Comparison of ENCODE assay signal across 10 cellular contexts in genomic region chr10:22765660-22766547, GRCh38. TPM values are rescaled to one million over a fixed set of nuclear protein-coding genes. Genes with fewer than 3 reads are reported as not detected.
A peak's percentile ranks its signal among the peaks of the same experiment; 100 is the strongest.
DNase-seq lines count a peak whose midpoint lies in the region; ATAC-seq and TF ChIP-seq lines count a peak whose summit lies in the region.
"Had no signal": no experiment of that assay in that cellular context is flagged by ENCODE, and none has a peak within 500 bp of the region (broad histone marks: within the 10 kb centered on the region; RNA-seq: fewer than 3 reads in every experiment).

No MANE protein-coding gene starts in this region.

- H3K4me3 ChIP-seq in OCI-LY7 (ENCODE audit: low read depth, low read length, poor library complexity, severe bottlenecking) (peak overlapping the region; percentile 31), A673 (ENCODE audit: low read depth, low read length, poor library complexity, severe bottlenecking) (no peak overlapping the region), Caco-2 (ENCODE audit: low read depth, low read length) (no peak overlapping the region)

- POLR2A ChIA-PET in OCI-LY7 (lab: Charles Lee), result interaction anchor here (0.7 to 1.5 kb wide), 3 partner anchors 9 to 166 kb away, joined by 3 to 5 read pairs (median 5); no protein-coding TSS in a partner anchor
- POLR2A ChIA-PET in A673 (lab: Charles Lee; ENCODE audit: low non-redundant PET), result no interaction called here
- POLR2A ChIA-PET in Caco-2 (lab: Charles Lee), result no interaction called here

- no peaks in the 10 kb centered on the region for H3K79me2 ChIP-seq in OCI-LY7 (ENCODE audit: insufficient read depth, low read depth, low read length)

- BruUV-seq in OCI-LY7 (replicated peaks; lab: Mats Ljungman, UMichigan) (no TSS peak), A673 (replicated peaks; lab: Mats Ljungman, UMichigan) (no TSS peak), Caco-2 (replicated peaks; lab: Mats Ljungman, UMichigan) (no TSS peak)

- peak overlapping the region; percentile 58 for H3K4me2 ChIP-seq in OCI-LY7 (ENCODE audit: low read length)

- no peak overlapping the region for H3K4me3 Mint-ChIP-seq in activated T-helper 1 cell treated with anti-CD3 and anti-CD28 coated beads, Interleukin-12 subunit alpha, Interleukin-12 subunit beta, Interleukin-2, Interleukin-4 antibody, amounts not matched to agents 30 ng/mL and 10 ng/mL and 1 ng/mL, durations not matched to agents 14 hours and 24 hours and 36 hours
- no peak overlapping the region for H3K4me3 Mint-ChIP-seq in Caco-2 (ENCODE audit: unreplicated experiment)
- H3K4me3 Mint-ChIP-seq: activated CD4-positive, alpha-beta T cell treated with anti-CD3 and anti-CD28 coated beads, Interleukin-2, amount 10 ng/mL, durations not matched to agents 7 days and 5 days had no signal

- intact Hi-C loops in OCI-LY7 (cut with micrococcal nuclease; ENCODE audit: unreplicated experiment) (loop anchor here (5.0 kb wide), 1 partner anchor 134 kb away; no protein-coding TSS in a partner anchor), left colon (cut with DNase I, micrococcal nuclease) (no loop called here), A673 (cut with micrococcal nuclease; ENCODE audit: unreplicated experiment) (loop anchor here (10.0 kb wide), 1 partner anchor 61 kb away; no protein-coding TSS in a partner anchor), Caco-2 (cut with micrococcal nuclease; ENCODE audit: unreplicated experiment) (loop anchor here (10.0 kb wide), 1 partner anchor 89 kb away; no protein-coding TSS in a partner anchor)
- intact Hi-C loops in activated T-helper 1 cell treated with anti-CD3 and anti-CD28 coated beads, Interleukin-12 subunit alpha, Interleukin-12 subunit beta, Interleukin-2, Interleukin-4 antibody, amounts not matched to agents 30 ng/mL and 10 ng/mL and 1 ng/mL, durations not matched to agents 14 hours and 24 hours and 36 hours (cut with micrococcal nuclease), result no loop called here

- H3K4me1 ChIP-seq in OCI-LY7 (ENCODE audit: insufficient read depth, low read length, poor library complexity, severe bottlenecking) (peaks cover 27% of the 10 kb centered on the region), A673 (ENCODE audit: insufficient read depth, low read length, poor library complexity, severe bottlenecking) (no peaks in the 10 kb centered on the region), Caco-2 (no peaks in the 10 kb centered on the region)

- no peaks in the 10 kb centered on the region for H3K36me3 ChIP-seq in OCI-LY7 (ENCODE audit: insufficient read depth, low read length)
- no peaks in the 10 kb centered on the region for H3K36me3 ChIP-seq in A673 (ENCODE audit: insufficient read depth, low read length, poor library complexity, severe bottlenecking)
- no peaks in the 10 kb centered on the region for H3K36me3 ChIP-seq in Caco-2 (ENCODE audit: control insufficient read depth, insufficient read depth, low read length)

- H3K9me3 ChIP-seq in OCI-LY7 (ENCODE audit: low read length) (no peaks in the 10 kb centered on the region; the same call in 1 of the 2 replicates), A673 (ENCODE audit: low read depth, low read length, poor library complexity, severe bottlenecking) (no peaks in the 10 kb centered on the region), Caco-2 (peaks cover 12% of the 10 kb centered on the region)

- H3K27me3 ChIP-seq in A673 (replicated peaks; ENCODE audit: insufficient read depth, low read depth, low read length, poor library complexity), result no peaks in the 10 kb centered on the region
- no peaks in the 10 kb centered on the region for H3K27me3 ChIP-seq in Caco-2 (replicated peaks; ENCODE audit: control insufficient read depth, insufficient read depth, low read length)

- H3K27me3 Mint-ChIP-seq in activated T-helper 1 cell treated with anti-CD3 and anti-CD28 coated beads, Interleukin-12 subunit alpha, Interleukin-12 subunit beta, Interleukin-2, Interleukin-4 antibody, amounts not matched to agents 30 ng/mL and 10 ng/mL and 1 ng/mL, durations not matched to agents 14 hours and 24 hours and 36 hours (ENCODE audit: insufficient read depth), result peaks cover 14% of the 10 kb centered on the region
- H3K27me3 Mint-ChIP-seq in Caco-2 (ENCODE audit: insufficient read depth, unreplicated experiment), result no peaks in the 10 kb centered on the region
- H3K27me3 Mint-ChIP-seq: activated CD4-positive, alpha-beta T cell treated with anti-CD3 and anti-CD28 coated beads, Interleukin-2, amount 10 ng/mL, durations not matched to agents 7 days and 5 days had no signal

- H3K9me2 ChIP-seq in OCI-LY7 (ENCODE audit: insufficient read depth, low read length), result no peaks in the 10 kb centered on the region

- peaks cover 10% of the 10 kb centered on the region for H3K9me3 Mint-ChIP-seq in activated T-helper 1 cell treated with anti-CD3 and anti-CD28 coated beads, Interleukin-12 subunit alpha, Interleukin-12 subunit beta, Interleukin-2, Interleukin-4 antibody, amounts not matched to agents 30 ng/mL and 10 ng/mL and 1 ng/mL, durations not matched to agents 14 hours and 24 hours and 36 hours
- H3K9me3 Mint-ChIP-seq in Caco-2 (ENCODE audit: unreplicated experiment), result peaks cover 20% of the 10 kb centered on the region

- H3K27ac Mint-ChIP-seq in activated T-helper 1 cell treated with anti-CD3 and anti-CD28 coated beads, Interleukin-12 subunit alpha, Interleukin-12 subunit beta, Interleukin-2, Interleukin-4 antibody, amounts not matched to agents 30 ng/mL and 10 ng/mL and 1 ng/mL, durations not matched to agents 14 hours and 24 hours and 36 hours, result no peak overlapping the region
- no peak overlapping the region for H3K27ac Mint-ChIP-seq in Caco-2 (ENCODE audit: unreplicated experiment)
- H3K27ac Mint-ChIP-seq: activated CD4-positive, alpha-beta T cell treated with anti-CD3 and anti-CD28 coated beads, Interleukin-2, amount 10 ng/mL, durations not matched to agents 7 days and 5 days had no signal

- DNase-seq in Ammon's horn (ENCODE audit: low spot score) (peak; percentile 38), OCI-LY7 (ENCODE audit: low spot score) (peak; percentile 76), left colon (no peak), A673 (ENCODE audit: low spot score) (no peak), Caco-2 (no peak)
- DNase-seq in activated T-helper 1 cell treated with anti-CD3 and anti-CD28 coated beads, Interleukin-12 subunit alpha, Interleukin-12 subunit beta, Interleukin-2, Interleukin-4 antibody, amounts not matched to agents 30 ng/mL and 10 ng/mL and 1 ng/mL, durations not matched to agents 14 hours and 24 hours and 36 hours (ENCODE audit: low spot score), result no peak
- DNase-seq: activated CD4-positive, alpha-beta T cell treated with anti-CD3 and anti-CD28 coated beads, Interleukin-2, amount 10 ng/mL, durations not matched to agents 7 days and 5 days; NK-92 treated with Interleukin-12 subunit alpha and Interleukin-12 subunit beta, amount 100 ng/mL, for 24 hours had no signal

- no peaks in the 10 kb centered on the region for H4K20me1 ChIP-seq in OCI-LY7 (ENCODE audit: insufficient read depth, low read length)

- no peaks in the 10 kb centered on the region for H3K36me3 Mint-ChIP-seq in activated T-helper 1 cell treated with anti-CD3 and anti-CD28 coated beads, Interleukin-12 subunit alpha, Interleukin-12 subunit beta, Interleukin-2, Interleukin-4 antibody, amounts not matched to agents 30 ng/mL and 10 ng/mL and 1 ng/mL, durations not matched to agents 14 hours and 24 hours and 36 hours (ENCODE audit: low read depth)
- no peaks in the 10 kb centered on the region for H3K36me3 Mint-ChIP-seq in Caco-2 (ENCODE audit: insufficient read depth, unreplicated experiment)

- no peak for TF ChIP-seq CTCF in OCI-LY7 (conservative IDR thresholded peaks at IDR 0.05; ENCODE audit: low read length)
- TF ChIP-seq CTCF in A673 (conservative IDR thresholded peaks at IDR 0.05; ENCODE audit: low read depth, low read length), result no peak
- no peak for TF ChIP-seq CTCF in Caco-2 (IDR thresholded peaks at IDR 0.05; ENCODE audit: insufficient read depth in 1 of 2, low read depth in 1 of 2, low read length in 1 of 2, severe bottlenecking in 1 of 2, unreplicated experiment in 1 of 2)

- H3K4me1 Mint-ChIP-seq in activated T-helper 1 cell treated with anti-CD3 and anti-CD28 coated beads, Interleukin-12 subunit alpha, Interleukin-12 subunit beta, Interleukin-2, Interleukin-4 antibody, amounts not matched to agents 30 ng/mL and 10 ng/mL and 1 ng/mL, durations not matched to agents 14 hours and 24 hours and 36 hours (ENCODE audit: low read depth), result no peaks in the 10 kb centered on the region
- peaks cover 22% of the 10 kb centered on the region for H3K4me1 Mint-ChIP-seq in Caco-2 (ENCODE audit: low read depth, unreplicated experiment)
- H3K4me1 Mint-ChIP-seq: activated CD4-positive, alpha-beta T cell treated with anti-CD3 and anti-CD28 coated beads, Interleukin-2, amount 10 ng/mL, durations not matched to agents 7 days and 5 days had no signal

- ATAC-seq in GM19324 (IDR thresholded peaks at IDR 0.05; ENCODE audit: low FRiP score, unreplicated experiment) (peak; percentile 74), HG02981 (IDR thresholded peaks at IDR 0.05; ENCODE audit: unreplicated experiment) (peak; percentile 56), left colon (no peak)

- H2AFZ ChIP-seq in OCI-LY7 (ENCODE audit: low read length), result peak overlapping the region; percentile 78

- CTCF ChIA-PET in OCI-LY7 (lab: Charles Lee; ENCODE audit: unreplicated experiment) (no interaction called here), A673 (lab: Charles Lee) (no interaction called here), Caco-2 (lab: Charles Lee) (no interaction called here)

- peak overlapping the region; percentile 68 for H3K27ac ChIP-seq in OCI-LY7 (ENCODE audit: low read depth, low read length, poor library complexity, severe bottlenecking)
- H3K27ac ChIP-seq in A673 (ENCODE audit: low read depth, low read length, poor library complexity, severe bottlenecking), result no peak overlapping the region

RNA-seq across cellular contexts. Expression of gene PIP4K2A, which starts 51.5 kb away (rescaled TPM):
- total RNA-seq in OCI-LY7 (2014; rRNA removed; shearing (Covaris generic)), result 32.5 and 37.9 TPM in 2 replicates
- 42.6 and 43.3 TPM in 2 replicates for total RNA-seq in OCI-LY7 (2022)
- total RNA-seq in left colon, result 10 to 100 TPM; 11.3 to 16.8 TPM
- 92.7 and 104 TPM in 2 replicates for total RNA-seq in activated T-helper 1 cell treated with anti-CD3 and anti-CD28 coated beads, Interleukin-12 subunit alpha, Interleukin-12 subunit beta, Interleukin-2, Interleukin-4 antibody, amounts not matched to agents 30 ng/mL and 10 ng/mL and 1 ng/mL, durations not matched to agents 14 hours and 24 hours and 36 hours
- total RNA-seq in A673 (2021), result 18.3 and 19.8 TPM in 2 replicates
- total RNA-seq in Caco-2 (2022), result 25.2 and 26.9 TPM in 2 replicates

Comparison
In these comparisons a context has a peak if more than half of its experiments do, and no peak if none do; other contexts are left out.
1. DNase-seq: peak in Ammon's horn (single experiment) and OCI-LY7 (single experiment); none in left colon (0 of 2), activated T-helper 1 cell treated with anti-CD3 and anti-CD28 coated beads, Interleukin-12 subunit alpha, Interleukin-12 subunit beta, Interleukin-2, Interleukin-4 antibody, amounts not matched to agents 30 ng/mL and 10 ng/mL and 1 ng/mL, durations not matched to agents 14 hours and 24 hours and 36 hours (single experiment), A673 (single experiment) and Caco-2 (0 of 2).
2. intact Hi-C loops: an anchor here in OCI-LY7 (5.0 kb wide), A673 (10.0 kb wide) and Caco-2 (10.0 kb wide); none called in left colon and activated T-helper 1 cell treated with anti-CD3 and anti-CD28 coated beads, Interleukin-12 subunit alpha, Interleukin-12 subunit beta, Interleukin-2, Interleukin-4 antibody, amounts not matched to agents 30 ng/mL and 10 ng/mL and 1 ng/mL, durations not matched to agents 14 hours and 24 hours and 36 hours.